1 cellular context compared by ENCODE assay signal in genomic region chr22:38506118-38506962, GRCh38.
TF ChIP-seq lines count a peak whose summit lies in the region.

Gene DDX17 (minus strand): TSS chr22:38506311.

TF ChIP-seq in HepG2, 621 proteins besides CTCF, POLR2A, EP300 and RAD21 (continued from another document and continues in another):
- TF ChIP-seq REXO4 (CRISPR knock-in tag; IDR thresholded peaks at IDR 0.05; ENCODE audit: borderline replicate concordance) = no peak
- no peak; the same call in 1 of the 2 replicates for TF ChIP-seq ZNF691 (CRISPR knock-in tag; IDR thresholded peaks at IDR 0.05; ENCODE audit: borderline replicate concordance, low read depth)
- TF ChIP-seq RFX1 (IDR thresholded peaks at IDR 0.05) = no peak
- no peak for TF ChIP-seq ZNF839 (CRISPR knock-in tag; IDR thresholded peaks at IDR 0.05; ENCODE audit: borderline replicate concordance)
- 0 out of 2 replicates have a peak, but pooled peaks have one; percentile 40 for TF ChIP-seq CREB3 (CRISPR knock-in tag; IDR thresholded peaks at IDR 0.05)
- TF ChIP-seq KAT2B (IDR thresholded peaks at IDR 0.05; ENCODE audit: borderline replicate concordance, low read depth, low read length) = no peak
- TF ChIP-seq ZHX2 (IDR thresholded peaks at IDR 0.05; ENCODE audit: low read depth) = peak; percentile 91
- no peak for TF ChIP-seq ZHX2 (CRISPR knock-in tag; IDR thresholded peaks at IDR 0.05; ENCODE audit: borderline replicate concordance)
- TF ChIP-seq PAXIP1 (CRISPR knock-in tag; conservative IDR thresholded peaks at IDR 0.05) = no peak
- TF ChIP-seq NCOA2 (CRISPR knock-in tag; IDR thresholded peaks at IDR 0.05) = peak; percentile 36; the same call in 1 of the 2 replicates
- no peak for TF ChIP-seq ZBTB40 (IDR thresholded peaks at IDR 0.05)
- no peak; the same call in 1 of the 2 replicates for TF ChIP-seq ZBTB40 (CRISPR knock-in tag; IDR thresholded peaks at IDR 0.05)
- no peak for TF ChIP-seq ZFP62 (CRISPR knock-in tag; IDR thresholded peaks at IDR 0.05)
- no peak for TF ChIP-seq CENPT (CRISPR knock-in tag; IDR thresholded peaks at IDR 0.05; ENCODE audit: low read depth)
- TF ChIP-seq ZNF572 (CRISPR knock-in tag; IDR thresholded peaks at IDR 0.05) = no peak; the same call in 1 of the 2 replicates
- no peak for TF ChIP-seq ARNT2 (CRISPR knock-in tag; IDR thresholded peaks at IDR 0.05; ENCODE audit: low read depth)
- TF ChIP-seq PREB (CRISPR knock-in tag; IDR thresholded peaks at IDR 0.05) = no peak
- no peak; the same call in 1 of the 2 replicates for TF ChIP-seq ISL2 (CRISPR knock-in tag; IDR thresholded peaks at IDR 0.05)
- TF ChIP-seq MLX (CRISPR knock-in tag; IDR thresholded peaks at IDR 0.05) = no peak
- TF ChIP-seq ZNF382 (CRISPR knock-in tag; IDR thresholded peaks at IDR 0.05; ENCODE audit: borderline replicate concordance) = no peak
- no peak for TF ChIP-seq KAT7 (CRISPR knock-in tag; IDR thresholded peaks at IDR 0.05; ENCODE audit: borderline replicate concordance)
- no peak for TF ChIP-seq ZNF580 (CRISPR knock-in tag; IDR thresholded peaks at IDR 0.05; ENCODE audit: borderline replicate concordance, low read depth)
- TF ChIP-seq ZNF704 (CRISPR knock-in tag; IDR thresholded peaks at IDR 0.05; ENCODE audit: borderline replicate concordance) = 0 out of 2 replicates have a peak, but pooled peaks have one; percentile 23
- TF ChIP-seq ZNF770 (CRISPR knock-in tag; IDR thresholded peaks at IDR 0.05) = 0 out of 2 replicates have a peak, but pooled peaks have one; percentile 16
- no peak for TF ChIP-seq ZFP90 (CRISPR knock-in tag; IDR thresholded peaks at IDR 0.05; ENCODE audit: borderline replicate concordance)
